19 cellular contexts compared by ENCODE assay signal in the genomic region with DNA sequence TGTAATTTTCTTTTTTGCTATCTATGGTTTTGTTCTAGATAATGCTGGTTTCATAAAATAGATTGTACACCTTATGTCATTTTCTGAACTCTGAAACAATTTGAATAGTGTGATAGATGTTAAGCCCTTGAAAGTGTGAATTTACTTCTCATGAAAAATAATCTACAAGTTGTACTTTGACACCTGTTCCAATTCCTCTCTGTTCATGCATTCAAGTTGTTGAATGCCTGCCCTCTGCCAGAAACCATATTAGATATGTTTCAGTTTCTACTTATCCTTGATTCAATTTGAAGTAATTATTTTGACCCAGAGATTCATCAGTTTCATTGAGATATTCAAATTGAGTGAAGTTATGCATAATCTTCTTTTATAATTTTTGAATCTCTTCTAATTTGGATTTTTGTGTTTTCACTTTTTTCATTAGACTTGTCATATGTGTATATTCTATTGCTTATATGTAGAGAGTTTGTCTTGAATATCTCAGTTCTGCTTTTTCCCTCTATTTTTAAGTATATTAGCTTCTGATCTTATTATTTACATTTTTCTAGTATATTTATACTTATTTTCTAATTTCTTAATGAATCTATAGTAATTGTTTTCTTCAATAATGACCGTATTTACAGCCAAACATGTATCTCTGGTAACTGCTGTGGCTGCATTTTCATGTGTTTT.
DNase-seq lines count a peak whose midpoint lies in the region; ATAC-seq, FAIRE-seq and TF ChIP-seq lines count a peak whose summit lies in the region.
"Had no signal": no experiment of that assay in that cellular context is flagged by ENCODE, and none has a peak within 500 bp of the region (broad histone marks: within the 10 kb centered on the region; RNA-seq: fewer than 3 reads in every experiment).

No MANE protein-coding gene starts in this region.

- no TSS peak for BruUV-seq in mammary epithelial cell (replicated peaks; lab: Mats Ljungman, UMichigan)

- peaks cover 4% of the 10 kb centered on the region for H3K27me3 ChIP-seq in mammary epithelial cell (ENCODE audit: insufficient read depth, low read length)
- no peaks in the 10 kb centered on the region for H3K27me3 ChIP-seq in endodermal cell (ENCODE audit: control insufficient read depth, insufficient read depth, low read length, poor library complexity, severe bottlenecking)
- H3K27me3 ChIP-seq: testis had no signal

- intact Hi-C loops in sciatic nerve (cut with DNase I): no loop called here
- intact Hi-C loops in mammary epithelial cell (cut with micrococcal nuclease): no loop called here

- 60% methylated on average over 1 of the region's 1 CpG for WGBS in mammary epithelial cell (ENCODE audit: low coverage, missing lambda C conversion rate)
- WGBS in endodermal cell (ENCODE audit: insufficient coverage in 1 of 2, insufficient read length in 1 of 2), 2 experiments: 85% methylated on average over 1 of the region's 1 CpG; no CpG with 5 or more reads in 1 of the 2 experiments

- dilution Hi-C loops in mammary epithelial cell (cut with HindIII; ENCODE audit: low sequenced_read_pairs): no loop called here

- H3K36me3 ChIP-seq in mammary epithelial cell (ENCODE audit: insufficient read depth, low read length) (no peaks in the 10 kb centered on the region), endodermal cell (ENCODE audit: control insufficient read depth, insufficient read depth, low read length) (no peaks in the 10 kb centered on the region)

- H3K4me2 ChIP-seq in mammary epithelial cell (ENCODE audit: insufficient read depth, low read depth, low read length): no peak overlapping the region

- no peaks in the 10 kb centered on the region for H4K20me1 ChIP-seq in mammary epithelial cell (ENCODE audit: insufficient read depth, low read length)

- in situ Hi-C loops in mammary epithelial cell (cut with MboI; ENCODE audit: low sequenced_read_pairs in 2 of 2): no loop called here

- no peaks in the 10 kb centered on the region for H3K9me3 ChIP-seq in mammary epithelial cell (replicated peaks; ENCODE audit: insufficient read depth, low read length)
- no peaks in the 10 kb centered on the region for H3K9me3 ChIP-seq in endodermal cell (ENCODE audit: control insufficient read depth, low read length)
- H3K9me3 ChIP-seq: testis had no signal

- H3K4me1 Mint-ChIP-seq in endodermal cell: peaks cover 15% of the 10 kb centered on the region

- H3K27ac Mint-ChIP-seq in endodermal cell: no peak overlapping the region
- H3K27ac Mint-ChIP-seq: activated CD8-positive, alpha-beta T cell treated with anti-CD3 and anti-CD28 coated beads, Interleukin-2, amount 10 ng/mL, durations not matched to agents 7 days and 5 days had no signal

- no peak overlapping the region for H3K27ac ChIP-seq in mammary epithelial cell (ENCODE audit: insufficient read depth, low read depth, low read length)
- no peak overlapping the region for H3K27ac ChIP-seq in endodermal cell (ENCODE audit: low read depth, low read length)
- H3K27ac ChIP-seq: testis had no signal

- H3K9ac ChIP-seq in mammary epithelial cell (ENCODE audit: insufficient read depth, low read length): no peak overlapping the region
- no peak overlapping the region for H3K9ac ChIP-seq in endodermal cell (ENCODE audit: extremely low read depth, low read length, poor library complexity, severe bottlenecking)

- DNase-seq in frontal cortex (ENCODE audit: low spot score in 2 of 2) (no peak), sciatic nerve (ENCODE audit: low spot score) (no peak), mammary epithelial cell (no peak), endodermal cell (no peak)
- DNase-seq in activated CD4-positive, alpha-beta T cell treated with anti-CD3 and anti-CD28 coated beads for 4 hours: no peak
- DNase-seq: activated CD8-positive, alpha-beta T cell treated with anti-CD3 and anti-CD28 coated beads, Interleukin-2, amount 10 ng/mL, durations not matched to agents 7 days and 5 days; caudate nucleus; effector CD4-positive, alpha-beta T cell; kidney glomerular epithelial cell; midbrain; MV-4-11; NCI-H774; right cardiac atrium; testis had no signal

- H3K79me2 ChIP-seq in mammary epithelial cell (ENCODE audit: insufficient read depth, low read length): no peaks in the 10 kb centered on the region

- no peak overlapping the region for H2AFZ ChIP-seq in mammary epithelial cell (ENCODE audit: low read depth, low read length)

- no peak overlapping the region for H3K4me3 Mint-ChIP-seq in endodermal cell
- H3K4me3 Mint-ChIP-seq: activated CD8-positive, alpha-beta T cell treated with anti-CD3 and anti-CD28 coated beads, Interleukin-2, amount 10 ng/mL, durations not matched to agents 7 days and 5 days had no signal

- no peaks in the 10 kb centered on the region for H3K9me3 Mint-ChIP-seq in endodermal cell

- ATAC-seq in GM18867 (IDR thresholded peaks at IDR 0.05; ENCODE audit: unreplicated experiment): peak; percentile 79
- ATAC-seq in GM21526 (IDR thresholded peaks at IDR 0.05; ENCODE audit: low FRiP score, unreplicated experiment): peak; percentile 74
- ATAC-seq in HG03039 (IDR thresholded peaks at IDR 0.05; ENCODE audit: unreplicated experiment): peak; percentile 48
- ATAC-seq in sciatic nerve: no peak
- ATAC-seq: activated CD8-positive, alpha-beta T cell treated with anti-CD3 and anti-CD28 coated beads, Interleukin-2, amount 10 ng/mL, durations not matched to agents 7 days and 5 days; HepG2; right cardiac atrium had no signal

- H3K27me3 Mint-ChIP-seq in endodermal cell (ENCODE audit: insufficient read depth): peaks cover 2% of the 10 kb centered on the region

- no peak overlapping the region for H3K4me3 ChIP-seq in mammary epithelial cell (replicated peaks in 1 of 3; ENCODE audit: insufficient read depth in 1 of 3, low read depth in 2 of 3, low read length in 3 of 3)
- H3K4me3 ChIP-seq in endodermal cell (ENCODE audit: low read length): no peak overlapping the region
- H3K4me3 ChIP-seq: testis had no signal

- H3K4me1 ChIP-seq in mammary epithelial cell (ENCODE audit: insufficient read depth, low read length) (no peaks in the 10 kb centered on the region), endodermal cell (ENCODE audit: control insufficient read depth, insufficient read depth, low read length) (peaks cover 6% of the 10 kb centered on the region)
- H3K4me1 ChIP-seq: testis had no signal

- H3K36me3 Mint-ChIP-seq in endodermal cell (ENCODE audit: low read depth): no peaks in the 10 kb centered on the region

- CTCF ChIA-PET in mammary epithelial cell (lab: Charles Lee; ENCODE audit: low non-redundant PET): no interaction called here

- peak; percentile 44 for FAIRE-seq in frontal cortex (lab: Jason Lieb, UNC)
- FAIRE-seq: G401.6, HepG2 had no signal

- TF ChIP-seq CTCF in mammary epithelial cell (conservative IDR thresholded peaks at IDR 0.05 in 1 of 2, IDR thresholded peaks at IDR 0.05 in 1 of 2; ENCODE audit: extremely low read depth in 1 of 2, insufficient read depth in 1 of 2, low read depth in 1 of 2, low read length in 2 of 2) (no peak), endodermal cell (conservative IDR thresholded peaks at IDR 0.05) (no peak)
